Comparison of ENCODE assay signal across 15 cellular contexts in genomic region chrX:53237056-53237455, GRCh38.
"Had no signal": no experiment of that assay in that cellular context is flagged by ENCODE, and none has a peak within 500 bp of the region (broad histone marks: within the 10 kb centered on the region; RNA-seq: fewer than 3 reads in every experiment).

No MANE protein-coding gene starts in this region.

- DNase-seq: IMR-90, Karpas-422, KG1, MG63, NCI-H1092, NCI-H1105 treated with DMSO at 0.1 percent for 48 hours, NCI-H1436, NCI-H187, NCI-H2029, NCI-H2171 treated with DMSO at 0.1 percent for 48 hours, NCI-H345, NCI-H526, Right ventricle myocardium superior, RPMI8226, SIG-M5 had no signal
